ENCODE assay signal across 29 cellular contexts in genomic region chr6:23045280-23045679, GRCh38.
DNase-seq lines count a peak whose midpoint lies in the region; ATAC-seq, FAIRE-seq and TF ChIP-seq lines count a peak whose summit lies in the region.
"Had no signal": no experiment of that assay in that cellular context is flagged by ENCODE, and none has a peak within 500 bp of the region (broad histone marks: within the 10 kb centered on the region; RNA-seq: fewer than 3 reads in every experiment).

No MANE protein-coding gene starts in this region.

- no peak overlapping the region for H3K4me2 ChIP-seq in HepG2 (ENCODE audit: low read depth, low read length)
- no peak overlapping the region for H3K4me2 ChIP-seq in K562 (ENCODE audit: insufficient read depth, low read length)
- H3K4me2 ChIP-seq: A549; BLaER1; BLaER1 treated with 17β-estradiol and CSF1 and Interleukin-3, amounts not matched to agents 10 nM and 100 nM had no signal

- H3K4me3 ChIP-seq in HepG2 (replicated peaks in 1 of 3; ENCODE audit: insufficient read depth in 1 of 3, low read depth in 2 of 3, low read length in 3 of 3), result no peak overlapping the region
- H3K4me3 ChIP-seq in right lobe of liver, result no peak overlapping the region
- no peak overlapping the region for H3K4me3 ChIP-seq in K562
- H3K4me3 ChIP-seq: A549; BLaER1; BLaER1 treated with 17β-estradiol and CSF1 and Interleukin-3, amounts not matched to agents 10 nM and 100 nM had no signal

- peaks cover 93% of the 10 kb centered on the region for H3K9me3 ChIP-seq in HepG2 (ENCODE audit: low read length)
- H3K9me3 ChIP-seq in right lobe of liver, result no peaks in the 10 kb centered on the region
- H3K9me3 ChIP-seq in K562 (replicated peaks; ENCODE audit: control insufficient read depth, insufficient read depth, low read depth, low read length), result no peaks in the 10 kb centered on the region; the same call in 1 of the 2 replicates
- H3K9me3 ChIP-seq: A549, BE2C, BLaER1, Caco-2 had no signal

- H3K27me3 ChIP-seq in HepG2 (ENCODE audit: control insufficient read depth in 1 of 2, insufficient read depth in 2 of 2, low read length in 2 of 2) (no peaks in the 10 kb centered on the region), right lobe of liver (no peaks in the 10 kb centered on the region), K562 (ENCODE audit: control insufficient read depth in 2 of 2, insufficient read depth in 2 of 2, low read length in 2 of 2) (no peaks in the 10 kb centered on the region)
- H3K27me3 ChIP-seq: BE2C; BLaER1; BLaER1 treated with 17β-estradiol and CSF1 and Interleukin-3, amounts not matched to agents 10 nM and 100 nM had no signal

- no peaks in the 10 kb centered on the region for H3K79me2 ChIP-seq in HepG2 (ENCODE audit: insufficient read depth, low read length)
- H3K79me2 ChIP-seq in K562 (ENCODE audit: control insufficient read depth, insufficient read depth, low read length), result no peaks in the 10 kb centered on the region

- H3K9me1 ChIP-seq in K562 (ENCODE audit: control insufficient read depth, insufficient read depth, low read length), result no peaks in the 10 kb centered on the region

- H3K9ac ChIP-seq in HepG2 (ENCODE audit: insufficient read depth, low read depth, low read length), result no peak overlapping the region
- no peak overlapping the region for H3K9ac ChIP-seq in K562 (ENCODE audit: insufficient read depth in 1 of 2, low read depth in 2 of 2, low read length in 2 of 2)
- H3K9ac ChIP-seq: BLaER1; BLaER1 treated with 17β-estradiol and CSF1 and Interleukin-3, amounts not matched to agents 10 nM and 100 nM had no signal

- in situ Hi-C loops in HepG2 (cut with HindIII; ENCODE audit: extremely low pct_ligation_motif_present, low pct_unique_long_range_greater_than_20kb), result no loop called here
- in situ Hi-C loops in K562 (cut with MboI), result no loop called here

- TF ChIP-seq CTCF in HepG2 (CRISPR knock-in tag; IDR thresholded peaks at IDR 0.05), result no peak
- no peak for TF ChIP-seq CTCF in right lobe of liver (IDR thresholded peaks at IDR 0.05)
- no peak for TF ChIP-seq CTCF in K562 (IDR thresholded peaks at IDR 0.05 in 2 of 3, conservative IDR thresholded peaks at IDR 0.05 in 1 of 3; ENCODE audit: insufficient read depth in 2 of 3, low read depth in 1 of 3, low read length in 3 of 3)

- POLR2A ChIA-PET in HepG2 (lab: Yijun Ruan, JAX) (no interaction called here), K562 (lab: Yijun Ruan, JAX) (no interaction called here)

- no peaks in the 10 kb centered on the region for H3K4me1 ChIP-seq in HepG2 (ENCODE audit: insufficient read depth, low read length)
- no peaks in the 10 kb centered on the region for H3K4me1 ChIP-seq in right lobe of liver
- no peaks in the 10 kb centered on the region for H3K4me1 ChIP-seq in K562 (replicated peaks in 1 of 2; ENCODE audit: control insufficient read depth in 2 of 2, insufficient read depth in 2 of 2, low read length in 2 of 2)
- H3K4me1 ChIP-seq: A549; BE2C; BLaER1; BLaER1 treated with 17β-estradiol and CSF1 and Interleukin-3, amounts not matched to agents 10 nM and 100 nM; Caco-2 had no signal

- ATAC-seq in HepG2, result no peak
- ATAC-seq in right lobe of liver, result no peak
- no peak for ATAC-seq in K562
- no peak for ATAC-seq in HG03139 (IDR thresholded peaks at IDR 0.05; ENCODE audit: unreplicated experiment)
- ATAC-seq: A549; CD8-positive, alpha-beta T cell had no signal

- no peak overlapping the region for H2AFZ ChIP-seq in HepG2 (ENCODE audit: low read length)
- no peak overlapping the region for H2AFZ ChIP-seq in K562 (ENCODE audit: low read depth, low read length)

- DNase-seq in HepG2 (ENCODE audit: low spot score), result no peak
- no peak for DNase-seq in right lobe of liver
- DNase-seq in K562 (ENCODE audit: extremely low read depth in 1 of 4, low spot score in 3 of 4), result no peak
- DNase-seq: 8988T; ACHN; AML-193; BE2C; C1 segment of cervical spinal cord; Caco-2; Calu3; CD4-positive, alpha-beta memory T cell; CD4-positive, alpha-beta T cell; CD4-positive, CD25-positive, alpha-beta regulatory T cell; CD8-positive, alpha-beta memory T cell; CD8-positive, alpha-beta T cell; COR-L47; DMS 273 treated with DMSO at 0.1 percent for 48 hours; DMS153; DMS53; DMS79; DMS79 treated with DMSO at 0.1 percent for 48 hours; DND-41 had no signal

- FAIRE-seq in HepG2 (lab: Jason Lieb, UNC), result no peak
- FAIRE-seq in K562 (lab: Jason Lieb, UNC), result no peak
- FAIRE-seq: A204.1, A549 had no signal

- no peak for TF ChIP-seq EP300 in HepG2 (IDR thresholded peaks at IDR 0.05; ENCODE audit: low read depth in 2 of 2, low read length in 2 of 2)
- no peak for TF ChIP-seq EP300 in HepG2 (CRISPR knock-in tag; IDR thresholded peaks at IDR 0.05; ENCODE audit: borderline replicate concordance)
- TF ChIP-seq EP300 in K562 (IDR thresholded peaks at IDR 0.05; ENCODE audit: low read length), result no peak

- H3K27ac ChIP-seq in HepG2 (ENCODE audit: extremely low read length, insufficient read depth, low read length) (no peak overlapping the region), right lobe of liver (no peak overlapping the region), K562 (ENCODE audit: extremely low read depth, low read depth, low read length) (no peak overlapping the region)
- H3K27ac ChIP-seq: 22Rv1; A549; BLaER1; BLaER1 treated with 17β-estradiol and CSF1 and Interleukin-3, amounts not matched to agents 10 nM and 100 nM; C4-2B had no signal

- TF ChIP-seq RAD21 in HepG2 (CRISPR knock-in tag; IDR thresholded peaks at IDR 0.05) (no peak), K562 (CRISPR knock-in tag; conservative IDR thresholded peaks at IDR 0.05 in 1 of 2, IDR thresholded peaks at IDR 0.05 in 1 of 2) (no peak)

- TF ChIP-seq POLR2A in HepG2 (IDR thresholded peaks at IDR 0.05; ENCODE audit: insufficient read depth in 1 of 2, low read depth in 2 of 2, low read length in 2 of 2), result no peak
- no peak for TF ChIP-seq POLR2A in right lobe of liver (IDR thresholded peaks at IDR 0.05)
- TF ChIP-seq POLR2A in K562 (conservative IDR thresholded peaks at IDR 0.05), result no peak

- BruUV-seq in HepG2 (replicated peaks; lab: Mats Ljungman, UMichigan) (no TSS peak), K562 (replicated peaks; lab: Mats Ljungman, UMichigan) (no TSS peak)

- intact Hi-C loops in HepG2 (cut with micrococcal nuclease; ENCODE audit: unreplicated experiment), result no loop called here
- intact Hi-C loops in right lobe of liver (cut with DNase I), result no loop called here
- intact Hi-C loops in K562 (cut with micrococcal nuclease), result no loop called here

- H3K36me3 ChIP-seq in HepG2 (replicated peaks in 1 of 2; ENCODE audit: control insufficient read depth in 1 of 2, insufficient read depth in 2 of 2, low read length in 2 of 2), result no peaks in the 10 kb centered on the region
- H3K36me3 ChIP-seq in right lobe of liver, result no peaks in the 10 kb centered on the region
- H3K36me3 ChIP-seq in K562 (ENCODE audit: control insufficient read depth, insufficient read depth, low read length), result no peaks in the 10 kb centered on the region
- H3K36me3 ChIP-seq: BE2C; BLaER1; BLaER1 treated with 17β-estradiol and CSF1 and Interleukin-3, amounts not matched to agents 10 nM and 100 nM had no signal

- CTCF ChIA-PET in HepG2 (lab: Yijun Ruan, JAX; ENCODE audit: low intra/inter-chr PET ratio, low total read pairs), result no interaction called here
- CTCF ChIA-PET in K562 (lab: Yijun Ruan, JAX; ENCODE audit: low intra/inter-chr PET ratio), result no interaction called here

- no peaks in the 10 kb centered on the region for H4K20me1 ChIP-seq in HepG2 (ENCODE audit: insufficient read depth, low read length)
- no peaks in the 10 kb centered on the region for H4K20me1 ChIP-seq in K562 (replicated peaks; ENCODE audit: control insufficient read depth, insufficient read depth, low read length)
- H4K20me1 ChIP-seq: BLaER1; BLaER1 treated with 17β-estradiol and CSF1 and Interleukin-3, amounts not matched to agents 10 nM and 100 nM had no signal

TF ChIP-seq in HepG2, 621 proteins besides CTCF, POLR2A, EP300 and RAD21:
- TF ChIP-seq HNRNPK (IDR thresholded peaks at IDR 0.05; ENCODE audit: low read depth, low read length, poor library complexity, severe bottlenecking) (peak; percentile 77), PCBP1 (IDR thresholded peaks at IDR 0.05; ENCODE audit: borderline replicate concordance, low read depth, low read length) (peak; percentile 69; the same call in 1 of the 2 replicates), PTBP1 (IDR thresholded peaks at IDR 0.05; ENCODE audit: low read depth, low read length, poor library complexity, severe bottlenecking) (no peak)

TF ChIP-seq in K562, 482 proteins besides CTCF, POLR2A, EP300 and RAD21:
- TF ChIP-seq SMAD1 (IDR thresholded peaks at IDR 0.05; ENCODE audit: low read depth, low read length, partially characterized antibody) (no peak), MIER1 (IDR thresholded peaks at IDR 0.05; ENCODE audit: low read depth) (no peak), PCBP2 (IDR thresholded peaks at IDR 0.05; ENCODE audit: low read depth, low read length, poor library complexity, severe bottlenecking) (peak; percentile 38), MBD1 (CRISPR knock-in tag; IDR thresholded peaks at IDR 0.05) (no peak), PHF20 (IDR thresholded peaks at IDR 0.05; ENCODE audit: partially characterized antibody) (no peak)

Comparison
In these comparisons a context has a peak if more than half of its experiments do, and no peak if none do; other contexts are left out.
1. Of the 241 proteins assayed by ChIP-seq in both HepG2 and K562: peak only in HepG2: HNRNPK and PCBP1; only in K562: PCBP2; in both: none; in neither: 238.